Comparison of ENCODE assay signal across 10 cellular contexts in the genomic region with DNA sequence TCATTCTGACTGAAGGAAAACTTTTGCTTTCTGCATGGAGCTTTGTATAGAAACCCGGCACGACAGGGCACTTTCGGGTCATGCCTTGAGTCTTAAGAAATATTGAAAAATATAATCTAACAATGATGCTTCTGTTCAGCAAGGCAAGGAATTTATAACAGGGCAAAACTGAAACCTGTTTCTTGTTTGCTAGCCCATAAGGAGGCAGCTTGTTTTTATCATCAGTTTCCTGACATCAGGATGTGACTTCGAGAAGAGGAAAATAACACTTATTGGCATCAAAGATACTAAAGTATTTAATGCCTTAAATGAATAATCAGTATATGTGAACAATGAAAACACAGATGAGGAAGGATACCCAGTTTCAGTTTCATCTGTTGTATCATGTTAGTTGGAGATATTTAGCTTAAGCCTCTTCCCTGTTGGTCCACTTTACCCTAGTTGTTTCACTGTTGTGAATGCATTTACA.
A peak's percentile ranks its signal among the peaks of the same experiment; 100 is the strongest.
DNase-seq lines count a peak whose midpoint lies in the region; ATAC-seq and TF ChIP-seq lines count a peak whose summit lies in the region.
"Had no signal": no experiment of that assay in that cellular context is flagged by ENCODE, and none has a peak within 500 bp of the region (broad histone marks: within the 10 kb centered on the region; RNA-seq: fewer than 3 reads in every experiment).

No MANE protein-coding gene starts in this region.

- H3K4me3 ChIP-seq in IMR-90 (ENCODE audit: insufficient read depth, low read depth, low read length) (no peak overlapping the region), fibroblast of the aortic adventitia (ENCODE audit: low read depth, low read length) (no peak overlapping the region), sigmoid colon (no peak overlapping the region), upper lobe of right lung (no peak overlapping the region)

- H4K5ac ChIP-seq in IMR-90 (ENCODE audit: low read depth, low read length) = 0 out of 2 replicates have a peak overlapping the region, but pooled peaks have one; percentile 31

- H3K4me2 ChIP-seq in IMR-90 (ENCODE audit: low read depth, low read length) = peak overlapping the region; percentile 67

- H2BK120ac ChIP-seq in IMR-90 (ENCODE audit: low read depth, low read length) = no peak overlapping the region

- no peak overlapping the region for H2AK5ac ChIP-seq in IMR-90 (ENCODE audit: low read depth, low read length)

- H3K27ac ChIP-seq in IMR-90 (ENCODE audit: insufficient read depth, low read length) = peak overlapping the region; percentile 33; the same call in 1 of the 2 replicates
- H3K27ac ChIP-seq in sigmoid colon = no peak overlapping the region
- H3K27ac ChIP-seq in upper lobe of right lung = no peak overlapping the region

- WGBS in IMR-90 (ENCODE audit: extremely low coverage in 2 of 2, insufficient read length in 1 of 2), 2 experiments = no CpG with 5 or more reads among the region's 4 CpGs
- 12 to 43% methylated on average over 4 of the region's 4 CpGs for WGBS in sigmoid colon, 2 donors

- H3K27me3 ChIP-seq in IMR-90 (ENCODE audit: control insufficient read depth, insufficient read depth, low read length) = no peaks in the 10 kb centered on the region
- no peaks in the 10 kb centered on the region for H3K27me3 ChIP-seq in sigmoid colon
- no peaks in the 10 kb centered on the region for H3K27me3 ChIP-seq in upper lobe of right lung

- DNase-seq in IMR-90 (peak; percentile 23), fibroblast of the aortic adventitia (ENCODE audit: low read depth) (peak; percentile 39), DMS114 treated with DMSO at 0.1 percent for 48 hours (lab: John Stamatoyannopoulos, UW; ENCODE audit: unreplicated experiment) (no peak), sigmoid colon (no peak), upper lobe of right lung (no peak)
- DNase-seq in stimulated activated CD4-positive, alpha-beta T cell treated with anti-CD3 and anti-CD28 coated beads, Interleukin-12 subunit alpha, Interleukin-12 subunit beta, amount 100 ng/mL, for 4 hours = no peak
- DNase-seq: activated CD4-positive, alpha-beta T cell treated with anti-CD3 and anti-CD28 coated beads, Interleukin-2, amount 10 ng/mL, durations not matched to agents 7 days and 5 days; NCI-H2171 treated with DMSO at 0.1 percent for 48 hours had no signal

- H3K79me1 ChIP-seq in IMR-90 (ENCODE audit: low read depth in 1 of 2, low read length in 2 of 2) = peaks cover 6 to 9% of the 10 kb centered on the region in 2 experiments

- TF ChIP-seq CTCF in IMR-90 (conservative IDR thresholded peaks at IDR 0.05; ENCODE audit: low read depth, low read length) (no peak), fibroblast of the aortic adventitia (IDR thresholded peaks at IDR 0.05; ENCODE audit: insufficient read depth, low read length) (no peak), sigmoid colon (IDR thresholded peaks at IDR 0.05) (no peak), upper lobe of right lung (IDR thresholded peaks at IDR 0.05) (no peak)

- TF ChIP-seq EP300 in sigmoid colon (IDR thresholded peaks at IDR 0.05) = no peak

- POLR2A ChIA-PET in IMR-90 (lab: Charles Lee; ENCODE audit: unreplicated experiment) = interaction anchor here (0.6 kb wide), 1 partner anchor 46 kb away, joined by 3 read pairs; no protein-coding TSS in a partner anchor

- H3K23ac ChIP-seq in IMR-90 (ENCODE audit: low read depth, low read length) = no peak overlapping the region

- H2BK15ac ChIP-seq in IMR-90 (ENCODE audit: low read depth, low read length) = no peak overlapping the region

- no peak overlapping the region for H2AK9ac ChIP-seq in IMR-90 (replicated peaks; ENCODE audit: low read depth, low read length, poor library complexity)

- 0 out of 2 replicates have a peak overlapping the region, but pooled peaks have one; percentile 28 for H3K18ac ChIP-seq in IMR-90 (ENCODE audit: low read depth, low read length)

- intact Hi-C loops in IMR-90 (cut with micrococcal nuclease) (no loop called here), sigmoid colon (cut with DNase I) (no loop called here), upper lobe of right lung (cut with DNase I) (no loop called here)

- no peak overlapping the region for H3K14ac ChIP-seq in IMR-90 (replicated peaks; ENCODE audit: low read depth, low read length)

- H2BK20ac ChIP-seq in IMR-90 (ENCODE audit: low read depth, low read length) = no peak overlapping the region

- H2BK5ac ChIP-seq in IMR-90 (ENCODE audit: low read depth, low read length, poor library complexity, severe bottlenecking) = no peak overlapping the region

- BruUV-seq in IMR-90 (replicated peaks; lab: Mats Ljungman, UMichigan) = no TSS peak

- no peaks in the 10 kb centered on the region for H3K9me1 ChIP-seq in IMR-90 (ENCODE audit: insufficient read depth, low read length)

- no peaks in the 10 kb centered on the region for H4K20me1 ChIP-seq in IMR-90 (ENCODE audit: insufficient read depth, low read length)

- H3K56ac ChIP-seq in IMR-90 (ENCODE audit: extremely low read depth, insufficient read depth, low read length) = no peak overlapping the region

- H4K8ac ChIP-seq in IMR-90 (ENCODE audit: low read depth in 2 of 2, low read length in 2 of 2) = peak overlapping the region in 1 of 2 experiments; percentile 4; a peak in 1 of 4 replicates

- no peak overlapping the region for H2AFZ ChIP-seq in IMR-90 (replicated peaks; ENCODE audit: low read length, poor library complexity)

- H3K36me3 ChIP-seq in IMR-90 (ENCODE audit: control insufficient read depth, insufficient read depth, low read length) = no peaks in the 10 kb centered on the region
- H3K36me3 ChIP-seq in sigmoid colon = no peaks in the 10 kb centered on the region
- H3K36me3 ChIP-seq in upper lobe of right lung = no peaks in the 10 kb centered on the region

- peak; percentile 88 for ATAC-seq in GM18511 (IDR thresholded peaks at IDR 0.05; ENCODE audit: unreplicated experiment)
- peak; percentile 65 for ATAC-seq in GM21515 (IDR thresholded peaks at IDR 0.05; ENCODE audit: unreplicated experiment)
- ATAC-seq in IMR-90 (ENCODE audit: low read depth) = peak; percentile 51
- ATAC-seq in upper lobe of right lung = no peak

- H3K9ac ChIP-seq in IMR-90 (ENCODE audit: low read depth, low read length) = peak overlapping the region; percentile 54

- in situ Hi-C loops in IMR-90 (cut with MboI; ENCODE audit: low sequenced_read_pairs) = no loop called here

- no peak for TF ChIP-seq RAD21 in IMR-90 (IDR thresholded peaks at IDR 0.05; ENCODE audit: low read length)

- H3K9me3 ChIP-seq in IMR-90 (ENCODE audit: control insufficient read depth, insufficient read depth, low read length) = no peaks in the 10 kb centered on the region
- H3K9me3 ChIP-seq in sigmoid colon = no peaks in the 10 kb centered on the region
- no peaks in the 10 kb centered on the region for H3K9me3 ChIP-seq in upper lobe of right lung

- dilution Hi-C loops in IMR-90 (cut with HindIII; ENCODE audit: low sequenced_read_pairs, unreplicated experiment) = no loop called here

- no peak for TF ChIP-seq POLR2A in IMR-90 (IDR thresholded peaks at IDR 0.05; ENCODE audit: low read depth, low read length)
- no peak for TF ChIP-seq POLR2A in sigmoid colon (IDR thresholded peaks at IDR 0.05)

- H3K4ac ChIP-seq in IMR-90 (ENCODE audit: low read depth, low read length) = no peak overlapping the region

- CTCF ChIA-PET in IMR-90 (lab: Yijun Ruan, JAX) = no interaction called here

- H3K4me1 ChIP-seq in IMR-90 (ENCODE audit: control insufficient read depth, insufficient read depth, low read length) (no peaks in the 10 kb centered on the region), sigmoid colon (peaks cover 0 to 14% (median 4%) of the 10 kb centered on the region in 4 donors), upper lobe of right lung (peaks cover 10% of the 10 kb centered on the region)

- H4K91ac ChIP-seq in IMR-90 (ENCODE audit: insufficient read depth, low read depth, low read length) = no peak overlapping the region

TF ChIP-seq in IMR-90, 13 proteins besides CTCF, POLR2A, EP300 and RAD21:
- no peak for TF ChIP-seq NFE2L2 (IDR thresholded peaks at IDR 0.05; ENCODE audit: low read depth, low read length)
- TF ChIP-seq CHD1 (IDR thresholded peaks at IDR 0.05; ENCODE audit: low read depth, low read length) = no peak
- TF ChIP-seq FOS (IDR thresholded peaks at IDR 0.05; ENCODE audit: low read depth, low read length) = no peak
- TF ChIP-seq SMC3 (IDR thresholded peaks at IDR 0.05; ENCODE audit: low read depth, low read length) = no peak
- TF ChIP-seq CEBPB (IDR thresholded peaks at IDR 0.05; ENCODE audit: low read depth, low read length) = no peak
- TF ChIP-seq BHLHE40 (IDR thresholded peaks at IDR 0.05; ENCODE audit: low read depth, low read length) = no peak
- TF ChIP-seq MAFK (IDR thresholded peaks at IDR 0.05; ENCODE audit: low read depth, low read length) = no peak
- TF ChIP-seq RFX5 (IDR thresholded peaks at IDR 0.05; ENCODE audit: low read depth, low read length) = no peak
- no peak for TF ChIP-seq MXI1 (IDR thresholded peaks at IDR 0.05; ENCODE audit: borderline replicate concordance, low read depth, low read length)
- no peak for TF ChIP-seq MAZ (IDR thresholded peaks at IDR 0.05; ENCODE audit: borderline replicate concordance, low read depth, low read length)
- no peak for TF ChIP-seq RCOR1 (IDR thresholded peaks at IDR 0.05; ENCODE audit: insufficient replicate concordance, low read length)
- TF ChIP-seq USF2 (IDR thresholded peaks at IDR 0.05; ENCODE audit: low read depth, low read length) = no peak
- no peak for TF ChIP-seq ELK1 (IDR thresholded peaks at IDR 0.05; ENCODE audit: borderline replicate concordance, low read depth, low read length)

Comparison
In these comparisons a context has a peak if more than half of its experiments do, and no peak if none do; other contexts are left out.
1. DNase-seq: peak in IMR-90 (single experiment) and fibroblast of the aortic adventitia (single experiment); none in DMS114 treated with DMSO at 0.1 percent for 48 hours (single experiment), stimulated activated CD4-positive, alpha-beta T cell treated with anti-CD3 and anti-CD28 coated beads, Interleukin-12 subunit alpha, Interleukin-12 subunit beta, amount 100 ng/mL, for 4 hours (single experiment), sigmoid colon (single experiment) and upper lobe of right lung (single experiment).